28 cellular contexts compared by ENCODE assay signal in genomic region chr15:58017869-58018268, GRCh38. TPM values are rescaled to one million over a fixed set of nuclear protein-coding genes. Genes with fewer than 3 reads are reported as not detected.
A peak's percentile ranks its signal among the peaks of the same experiment; 100 is the strongest.
DNase-seq lines count a peak whose midpoint lies in the region; ATAC-seq, FAIRE-seq and TF ChIP-seq lines count a peak whose summit lies in the region.
"Had no signal": no experiment of that assay in that cellular context is flagged by ENCODE, and none has a peak within 500 bp of the region (broad histone marks: within the 10 kb centered on the region; RNA-seq: fewer than 3 reads in every experiment).

No MANE protein-coding gene starts in this region.

- TF ChIP-seq CTCF in left ventricle myocardium inferior (IDR thresholded peaks at IDR 0.05; ENCODE audit: borderline replicate concordance), result no peak
- TF ChIP-seq CTCF in RWPE2 (IDR thresholded peaks at IDR 0.05; ENCODE audit: poor library complexity, severe bottlenecking), result no peak

- no peak for TF ChIP-seq POLR2A in erythroblast (IDR thresholded peaks at IDR 0.05; ENCODE audit: low read length)

- ATAC-seq in Right ventricle myocardium superior (ENCODE audit: poor library complexity), result peak; percentile 56
- no peak for ATAC-seq in RWPE2 (ENCODE audit: low read depth)
- no peak for ATAC-seq in HG02870 (IDR thresholded peaks at IDR 0.05; ENCODE audit: unreplicated experiment)
- ATAC-seq: GM12878 had no signal

- H3K27ac ChIP-seq in left ventricle myocardium inferior (replicated peaks) (no peak overlapping the region), RWPE2 (ENCODE audit: poor library complexity, severe bottlenecking) (peak overlapping the region; percentile 90)
- H3K27ac ChIP-seq: BLaER1 had no signal

- intact Hi-C loops in Right ventricle myocardium superior (cut with DNase I), result no loop called here
- intact Hi-C loops in left ventricle myocardium inferior (cut with micrococcal nuclease), result no loop called here

- H3K4me3 ChIP-seq in left ventricle myocardium inferior (no peak overlapping the region), RWPE2 (ENCODE audit: severe bottlenecking) (no peak overlapping the region)
- H3K4me3 ChIP-seq: BLaER1, GM12878 had no signal

- H3K4me1 ChIP-seq in left ventricle myocardium inferior (no peaks in the 10 kb centered on the region), RWPE2 (ENCODE audit: insufficient read depth, poor library complexity, severe bottlenecking) (peaks cover 34% of the 10 kb centered on the region)
- H3K4me1 ChIP-seq: BE2C, BLaER1 had no signal

- FAIRE-seq in colon (lab: Jason Lieb, UNC), result peak; percentile 21
- FAIRE-seq: A204.1, GM12878, GM12892, GM18507 had no signal

- no peaks in the 10 kb centered on the region for H3K9me3 ChIP-seq in left ventricle myocardium inferior (replicated peaks)
- H3K9me3 ChIP-seq in RWPE2 (ENCODE audit: severe bottlenecking), result no peaks in the 10 kb centered on the region
- H3K9me3 ChIP-seq: BE2C, BLaER1 had no signal

- peaks cover 9% of the 10 kb centered on the region for H3K27me3 ChIP-seq in left ventricle myocardium inferior (ENCODE audit: low read depth)
- no peaks in the 10 kb centered on the region for H3K27me3 ChIP-seq in RWPE2 (ENCODE audit: insufficient read depth, poor library complexity, severe bottlenecking)
- H3K27me3 ChIP-seq: BLaER1 had no signal

- H3K36me3 ChIP-seq in left ventricle myocardium inferior (no peaks in the 10 kb centered on the region), RWPE2 (ENCODE audit: low read depth) (no peaks in the 10 kb centered on the region)
- H3K36me3 ChIP-seq: BE2C, BLaER1 had no signal

- DNase-seq in Right ventricle myocardium superior, result no peak
- no peak for DNase-seq in left ventricle myocardium inferior
- DNase-seq in RWPE2 (ENCODE audit: low spot score), result no peak
- DNase-seq in erythroblast (lab: John Stamatoyannopoulos, UW), result no peak
- DNase-seq: 8988T; ACHN; BE2C; C1 segment of cervical spinal cord; CD4-positive, alpha-beta memory T cell; CD4-positive, CD25-positive, alpha-beta regulatory T cell; CD8-positive, alpha-beta memory T cell; COR-L47; DMS 273 treated with DMSO at 0.1 percent for 48 hours; DMS153; DMS53; DMS79; DND-41; EL; GDM1 had no signal

RNA-seq across cellular contexts. Expression of gene ALDH1A2, which starts 47.6 kb away (rescaled TPM):
- total RNA-seq in Right ventricle myocardium superior, result 9.7 TPM
- 14.0 TPM for total RNA-seq in left ventricle myocardium inferior
- total RNA-seq: CD4-positive, CD25-positive, alpha-beta regulatory T cell; Daoy; G401 had no signal
